1 cellular context compared by ENCODE assay signal in genomic region chr6:90294008-90294511, GRCh38.
TF ChIP-seq lines count a peak whose summit lies in the region.

No MANE protein-coding gene starts in this region.

TF ChIP-seq in K562, 482 proteins besides CTCF, POLR2A, EP300 and RAD21:
- TF ChIP-seq ZBTB40 (IDR thresholded peaks at IDR 0.05) = peak; percentile 71
- TF ChIP-seq ZBTB40 (CRISPR knock-in tag; IDR thresholded peaks at IDR 0.05) = 0 out of 2 replicates have a peak, but pooled peaks have one; percentile 53
- no peak for TF ChIP-seq HMG20A (CRISPR knock-in tag; conservative IDR thresholded peaks at IDR 0.05)
- peak; percentile 38 for TF ChIP-seq CBX8 (IDR thresholded peaks at IDR 0.05; ENCODE audit: borderline replicate concordance, extremely low read depth, low read depth, low read length, poor library complexity, severe bottlenecking)
